9 cellular contexts compared by ENCODE assay signal in the genomic region with DNA sequence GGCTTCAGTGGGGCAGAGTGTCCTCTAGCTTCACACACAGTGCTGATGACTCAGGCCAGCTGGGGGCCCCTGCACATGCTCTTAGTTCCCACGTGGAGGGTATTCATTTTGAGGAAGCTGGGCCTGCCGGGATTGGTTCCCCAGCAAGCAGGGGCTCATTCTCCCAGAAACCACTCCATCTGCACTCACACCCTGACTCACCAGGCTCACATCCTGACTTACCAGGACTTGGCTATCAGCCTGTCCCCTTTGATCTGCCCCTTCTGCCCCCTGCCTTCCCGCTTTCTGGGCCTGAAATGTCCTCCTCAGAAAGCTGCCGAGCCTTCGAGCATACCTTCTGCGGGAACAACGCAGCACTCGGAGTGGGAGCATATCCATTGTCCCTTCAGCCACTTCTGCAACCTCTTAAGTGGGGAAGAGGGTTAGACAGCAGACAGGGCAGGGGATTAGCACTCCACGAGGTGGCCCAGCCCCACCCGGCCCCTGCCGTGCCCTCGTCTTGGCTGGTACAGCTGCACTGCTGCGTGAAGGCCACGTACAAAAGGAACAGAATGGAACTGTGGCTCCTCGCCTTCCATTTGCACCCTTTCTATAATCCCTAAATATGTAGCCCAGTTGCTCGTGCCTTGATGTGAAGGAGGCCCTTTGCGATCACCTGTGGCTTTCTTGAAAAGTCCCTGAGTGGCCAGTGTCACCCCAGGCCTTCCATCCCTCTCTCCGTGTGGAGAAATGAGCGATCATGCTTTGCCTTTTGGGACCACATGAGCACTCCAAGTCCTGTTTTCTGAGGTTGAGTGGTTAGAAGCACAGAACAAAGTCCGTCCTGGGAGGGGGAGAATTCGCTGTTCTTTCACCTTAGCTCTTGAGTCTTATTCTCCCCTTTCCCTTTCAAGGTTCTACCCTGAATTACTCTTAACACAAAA. TPM values are rescaled to one million over a fixed set of nuclear protein-coding genes. Genes with fewer than 3 reads are reported as not detected.
DNase-seq lines count a peak whose midpoint lies in the region; ATAC-seq and TF ChIP-seq lines count a peak whose summit lies in the region.
"Had no signal": no experiment of that assay in that cellular context is flagged by ENCODE, and none has a peak within 500 bp of the region (broad histone marks: within the 10 kb centered on the region; RNA-seq: fewer than 3 reads in every experiment).

No MANE protein-coding gene starts in this region.

- 0 out of 2 replicates have a peak, but pooled peaks cover 7% of the 10 kb centered on the region for H4K20me1 ChIP-seq in PC-9 (ENCODE audit: insufficient read depth)

- peak; percentile 58 for DNase-seq in DMS79 treated with DMSO at 0.1 percent for 48 hours (lab: John Stamatoyannopoulos, UW)
- peak in 1 of 2 experiments; percentile 38 for DNase-seq in PC-9
- no peak for DNase-seq in endothelial cell (ENCODE audit: low spot score)
- DNase-seq in posterior vena cava (ENCODE audit: low spot score), result peak; percentile 80
- no peak for DNase-seq in stimulated activated CD4-positive, alpha-beta T cell treated with anti-CD3 and anti-CD28 coated beads, Interleukin-12 subunit alpha, Interleukin-12 subunit beta, amount 100 ng/mL, for 4 hours
- no peak for DNase-seq in middle frontal gyrus (ENCODE audit: extremely low spot score, low spot score)
- DNase-seq in NCI-H146 treated with DMSO at 0.1 percent for 48 hours (lab: John Stamatoyannopoulos, UW; ENCODE audit: unreplicated experiment), result no peak
- DNase-seq: NCI-H2171 treated with DMSO at 0.1 percent for 48 hours had no signal

- no TSS peak for BruUV-seq in PC-9 (replicated peaks; lab: Mats Ljungman, UMichigan)

- H3K9me3 Mint-ChIP-seq in endothelial cell (ENCODE audit: unreplicated experiment), result no peaks in the 10 kb centered on the region

- H3K4me3 Mint-ChIP-seq in endothelial cell (ENCODE audit: unreplicated experiment), result peak overlapping the region; percentile 42

- CTCF ChIA-PET in PC-9 (lab: Charles Lee), result interaction anchor here (0.5 kb wide), 1 partner anchor 50 kb away, joined by 3 read pairs; no protein-coding TSS in a partner anchor

- peaks cover 20% of the 10 kb centered on the region for H3K4me1 Mint-ChIP-seq in endothelial cell (ENCODE audit: unreplicated experiment)

- H3K36me3 Mint-ChIP-seq in endothelial cell (ENCODE audit: low read depth, unreplicated experiment), result peaks cover 9% of the 10 kb centered on the region

- no peak overlapping the region for H2AFZ ChIP-seq in PC-9

- no peak for ATAC-seq in esophagus mucosa

- no peaks in the 10 kb centered on the region for H3K27me3 ChIP-seq in PC-9 (ENCODE audit: insufficient read depth, low read depth)

- peaks cover 50% of the 10 kb centered on the region for H3K4me1 ChIP-seq in PC-9 (replicated peaks; ENCODE audit: insufficient read depth)

- H3K36me3 ChIP-seq in PC-9 (ENCODE audit: low read depth), result no peaks in the 10 kb centered on the region

- H3K4me3 ChIP-seq in PC-9, result no peak overlapping the region

- H3K27me3 Mint-ChIP-seq in endothelial cell (ENCODE audit: unreplicated experiment), result peaks cover 8% of the 10 kb centered on the region

- H3K9me2 ChIP-seq in PC-9 (ENCODE audit: insufficient read depth), result no peaks in the 10 kb centered on the region

- peaks cover 60% of the 10 kb centered on the region for H3K79me2 ChIP-seq in PC-9 (ENCODE audit: low read depth)

- peaks cover 42% of the 10 kb centered on the region for H3F3A ChIP-seq in PC-9 (ENCODE audit: insufficient read depth, low read depth)

- no peak overlapping the region for H3K27ac Mint-ChIP-seq in endothelial cell (ENCODE audit: unreplicated experiment)

- POLR2A ChIA-PET in PC-9 (lab: Charles Lee; ENCODE audit: unreplicated experiment), result interaction anchor here (0.6 kb wide), 1 partner anchor 22 kb away, joined by 6 read pairs; no protein-coding TSS in a partner anchor

- TF ChIP-seq CTCF in PC-9 (conservative IDR thresholded peaks at IDR 0.05), result no peak
- TF ChIP-seq CTCF in endothelial cell (IDR thresholded peaks at IDR 0.05; ENCODE audit: unreplicated experiment), result no peak

- intact Hi-C loops in PC-9 (cut with micrococcal nuclease; ENCODE audit: unreplicated experiment) (loop anchor here (2.0 kb wide), 1 partner anchor 27 kb away; a partner anchor contains a TSS), posterior vena cava (cut with DNase I) (no loop called here)

- peak overlapping the region; percentile 76 for H3K4me2 ChIP-seq in PC-9

- no peaks in the 10 kb centered on the region for H3K9me3 ChIP-seq in PC-9 (ENCODE audit: insufficient read depth, low read depth)

- H3K27ac ChIP-seq in PC-9, result peak overlapping the region; percentile 83

RNA-seq across cellular contexts. Expression of a gene that starts 26.1 kb away (rescaled TPM):
- 34.1 and 42.7 TPM in 2 replicates for total RNA-seq in PC-9 (2021)
- 8.4 TPM for total RNA-seq in endothelial cell (ENCODE audit: unreplicated experiment)
- 10 to 100 TPM; 28.8 to 50.8 TPM for total RNA-seq in posterior vena cava
- total RNA-seq in esophagus mucosa, result 35.2 TPM

Comparison
In these comparisons a context has a peak if more than half of its experiments do, and no peak if none do; other contexts are left out.
1. DNase-seq: peak in DMS79 treated with DMSO at 0.1 percent for 48 hours (single experiment) and posterior vena cava (single experiment); none in endothelial cell (single experiment), stimulated activated CD4-positive, alpha-beta T cell treated with anti-CD3 and anti-CD28 coated beads, Interleukin-12 subunit alpha, Interleukin-12 subunit beta, amount 100 ng/mL, for 4 hours (single experiment), middle frontal gyrus (single experiment) and NCI-H146 treated with DMSO at 0.1 percent for 48 hours (single experiment).